Comparison of ENCODE assay signal across 1 cellular context in the genomic region with DNA sequence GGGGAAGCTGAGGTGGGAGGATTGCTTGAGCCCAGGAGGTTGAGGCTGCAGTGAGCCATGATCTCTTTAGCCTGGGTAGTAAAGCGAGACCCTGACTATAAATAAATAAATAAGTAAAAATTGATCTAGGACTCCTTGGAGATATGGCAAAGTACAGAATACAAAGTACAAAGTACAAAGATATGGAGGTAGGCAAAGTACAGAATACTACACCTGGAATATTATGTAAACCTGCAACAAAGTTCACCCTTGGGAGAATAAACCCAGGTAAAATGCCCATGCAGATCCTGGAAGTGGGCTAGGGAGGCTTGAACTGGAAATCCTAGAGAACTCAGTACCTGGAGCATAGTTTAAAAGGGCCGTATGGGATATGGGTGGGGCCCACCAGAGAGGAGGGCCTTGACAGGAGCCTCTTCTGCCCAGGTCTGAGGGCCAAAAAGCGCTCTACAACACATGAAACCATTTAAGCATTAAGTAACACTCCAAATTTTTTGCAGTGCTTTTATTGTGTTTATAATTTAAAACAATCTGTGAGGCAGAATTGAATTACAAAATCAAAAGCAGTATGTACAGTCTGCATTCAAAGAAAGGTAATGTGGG.
TF ChIP-seq lines count a peak whose summit lies in the region.

No MANE protein-coding gene starts in this region.

TF ChIP-seq in SK-N-SH, 30 proteins besides CTCF, POLR2A, EP300 and RAD21:
- TF ChIP-seq SIN3A (IDR thresholded peaks at IDR 0.05; ENCODE audit: borderline replicate concordance, low read depth, low read length) = no peak
- TF ChIP-seq, protein P1, sequence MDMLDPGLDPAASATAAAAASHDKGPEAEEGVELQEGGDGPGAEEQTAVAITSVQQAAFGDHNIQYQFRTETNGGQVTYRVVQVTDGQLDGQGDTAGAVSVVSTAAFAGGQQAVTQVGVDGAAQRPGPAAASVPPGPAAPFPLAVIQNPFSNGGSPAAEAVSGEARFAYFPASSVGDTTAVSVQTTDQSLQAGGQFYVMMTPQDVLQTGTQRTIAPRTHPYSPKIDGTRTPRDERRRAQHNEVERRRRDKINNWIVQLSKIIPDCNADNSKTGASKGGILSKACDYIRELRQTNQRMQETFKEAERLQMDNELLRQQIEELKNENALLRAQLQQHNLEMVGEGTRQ (IDR thresholded peaks at IDR 0.05; ENCODE audit: borderline replicate concordance, low read depth, low read length) = no peak
- TF ChIP-seq, protein P2, sequence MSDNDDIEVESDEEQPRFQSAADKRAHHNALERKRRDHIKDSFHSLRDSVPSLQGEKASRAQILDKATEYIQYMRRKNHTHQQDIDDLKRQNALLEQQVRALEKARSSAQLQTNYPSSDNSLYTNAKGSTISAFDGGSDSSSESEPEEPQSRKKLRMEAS (IDR thresholded peaks at IDR 0.05; ENCODE audit: low read depth) = no peak
- TF ChIP-seq EZH2phosphoT487 (IDR thresholded peaks at IDR 0.05; ENCODE audit: borderline replicate concordance, low read depth) = no peak
- TF ChIP-seq, protein P3, sequence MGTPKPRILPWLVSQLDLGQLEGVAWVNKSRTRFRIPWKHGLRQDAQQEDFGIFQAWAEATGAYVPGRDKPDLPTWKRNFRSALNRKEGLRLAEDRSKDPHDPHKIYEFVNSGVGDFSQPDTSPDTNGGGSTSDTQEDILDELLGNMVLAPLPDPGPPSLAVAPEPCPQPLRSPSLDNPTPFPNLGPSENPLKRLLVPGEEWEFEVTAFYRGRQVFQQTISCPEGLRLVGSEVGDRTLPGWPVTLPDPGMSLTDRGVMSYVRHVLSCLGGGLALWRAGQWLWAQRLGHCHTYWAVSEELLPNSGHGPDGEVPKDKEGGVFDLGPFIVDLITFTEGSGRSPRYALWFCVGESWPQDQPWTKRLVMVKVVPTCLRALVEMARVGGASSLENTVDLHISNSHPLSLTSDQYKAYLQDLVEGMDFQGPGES (IDR thresholded peaks at IDR 0.05; ENCODE audit: low read depth, low read length) = no peak
- TF ChIP-seq, protein P4, sequence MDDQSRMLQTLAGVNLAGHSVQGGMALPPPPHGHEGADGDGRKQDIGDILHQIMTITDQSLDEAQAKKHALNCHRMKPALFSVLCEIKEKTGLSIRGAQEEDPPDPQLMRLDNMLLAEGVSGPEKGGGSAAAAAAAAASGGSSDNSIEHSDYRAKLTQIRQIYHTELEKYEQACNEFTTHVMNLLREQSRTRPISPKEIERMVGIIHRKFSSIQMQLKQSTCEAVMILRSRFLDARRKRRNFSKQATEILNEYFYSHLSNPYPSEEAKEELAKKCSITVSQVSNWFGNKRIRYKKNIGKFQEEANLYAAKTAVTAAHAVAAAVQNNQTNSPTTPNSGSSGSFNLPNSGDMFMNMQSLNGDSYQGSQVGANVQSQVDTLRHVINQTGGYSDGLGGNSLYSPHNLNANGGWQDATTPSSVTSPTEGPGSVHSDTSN (IDR thresholded peaks at IDR 0.05) = no peak
- no peak for TF ChIP-seq RFX5 (IDR thresholded peaks at IDR 0.05; ENCODE audit: low read length)
- TF ChIP-seq, protein P5, sequence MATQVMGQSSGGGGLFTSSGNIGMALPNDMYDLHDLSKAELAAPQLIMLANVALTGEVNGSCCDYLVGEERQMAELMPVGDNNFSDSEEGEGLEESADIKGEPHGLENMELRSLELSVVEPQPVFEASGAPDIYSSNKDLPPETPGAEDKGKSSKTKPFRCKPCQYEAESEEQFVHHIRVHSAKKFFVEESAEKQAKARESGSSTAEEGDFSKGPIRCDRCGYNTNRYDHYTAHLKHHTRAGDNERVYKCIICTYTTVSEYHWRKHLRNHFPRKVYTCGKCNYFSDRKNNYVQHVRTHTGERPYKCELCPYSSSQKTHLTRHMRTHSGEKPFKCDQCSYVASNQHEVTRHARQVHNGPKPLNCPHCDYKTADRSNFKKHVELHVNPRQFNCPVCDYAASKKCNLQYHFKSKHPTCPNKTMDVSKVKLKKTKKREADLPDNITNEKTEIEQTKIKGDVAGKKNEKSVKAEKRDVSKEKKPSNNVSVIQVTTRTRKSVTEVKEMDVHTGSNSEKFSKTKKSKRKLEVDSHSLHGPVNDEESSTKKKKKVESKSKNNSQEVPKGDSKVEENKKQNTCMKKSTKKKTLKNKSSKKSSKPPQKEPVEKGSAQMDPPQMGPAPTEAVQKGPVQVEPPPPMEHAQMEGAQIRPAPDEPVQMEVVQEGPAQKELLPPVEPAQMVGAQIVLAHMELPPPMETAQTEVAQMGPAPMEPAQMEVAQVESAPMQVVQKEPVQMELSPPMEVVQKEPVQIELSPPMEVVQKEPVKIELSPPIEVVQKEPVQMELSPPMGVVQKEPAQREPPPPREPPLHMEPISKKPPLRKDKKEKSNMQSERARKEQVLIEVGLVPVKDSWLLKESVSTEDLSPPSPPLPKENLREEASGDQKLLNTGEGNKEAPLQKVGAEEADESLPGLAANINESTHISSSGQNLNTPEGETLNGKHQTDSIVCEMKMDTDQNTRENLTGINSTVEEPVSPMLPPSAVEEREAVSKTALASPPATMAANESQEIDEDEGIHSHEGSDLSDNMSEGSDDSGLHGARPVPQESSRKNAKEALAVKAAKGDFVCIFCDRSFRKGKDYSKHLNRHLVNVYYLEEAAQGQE (IDR thresholded peaks at IDR 0.05; ENCODE audit: low read depth, low read length) = no peak
- TF ChIP-seq RXRA (IDR thresholded peaks at IDR 0.05; ENCODE audit: borderline replicate concordance, low read depth) = no peak
- TF ChIP-seq JUND (IDR thresholded peaks at IDR 0.05) = no peak
- no peak for TF ChIP-seq TAF1 (IDR thresholded peaks at IDR 0.05; ENCODE audit: borderline replicate concordance, low read depth, low read length)
- no peak for TF ChIP-seq TEAD4 (IDR thresholded peaks at IDR 0.05; ENCODE audit: borderline replicate concordance, insufficient read depth)
- no peak for TF ChIP-seq RCOR1 (IDR thresholded peaks at IDR 0.05; ENCODE audit: low read length)
- no peak for TF ChIP-seq MEF2A (IDR thresholded peaks at IDR 0.05; ENCODE audit: borderline replicate concordance, low read depth)
- TF ChIP-seq YY1 (IDR thresholded peaks at IDR 0.05; ENCODE audit: low read depth) = no peak
- TF ChIP-seq GATA2 (CRISPR knock-in tag; IDR thresholded peaks at IDR 0.05) = no peak
- TF ChIP-seq FOXJ3 (CRISPR knock-in tag; IDR thresholded peaks at IDR 0.05) = no peak
